Comparison of ENCODE assay signal across 8 cellular contexts in the genomic region with DNA sequence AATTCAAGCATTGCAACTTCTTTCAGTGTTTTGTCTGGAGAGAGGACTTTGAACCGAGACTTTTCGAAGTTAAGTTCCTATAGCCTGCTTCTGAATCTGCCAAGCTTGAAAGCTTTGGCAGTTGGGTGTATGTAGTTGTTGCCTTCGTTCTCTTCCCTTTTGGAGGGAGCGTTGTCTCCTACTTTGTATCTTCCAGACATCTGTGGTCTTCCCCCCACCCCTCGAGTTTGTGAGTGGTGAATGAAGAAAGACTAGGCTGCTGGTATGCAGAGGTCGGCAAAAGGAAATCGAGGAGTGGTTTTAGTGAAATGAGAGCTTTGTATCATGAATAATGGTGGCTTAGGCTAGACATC. TPM values are rescaled to one million over a fixed set of nuclear protein-coding genes. Genes with fewer than 3 reads are reported as not detected.
DNase-seq lines count a peak whose midpoint lies in the region; ATAC-seq lines count a peak whose summit lies in the region.

No MANE protein-coding gene starts in this region.

- H3K4me1 ChIP-seq in right cardiac atrium (ENCODE audit: control insufficient read depth, insufficient read depth, low read length), result peaks cover 3% of the 10 kb centered on the region

- peak overlapping the region; percentile 80 for H3K27ac Mint-ChIP-seq in activated T-helper 2 cell treated with anti-CD3 and anti-CD28 coated beads, Interferon-gamma antibody, Interleukin-2, Interleukin-4, amounts not matched to agents 10 μg/mL and 5 μg/mL and 100 μg/mL, durations not matched to agents 14 hours and 24 hours and 36 hours

- H3K27me3 ChIP-seq in right cardiac atrium (ENCODE audit: control insufficient read depth, insufficient read depth), result no peaks in the 10 kb centered on the region

- DNase-seq in DMS53 (lab: John Stamatoyannopoulos, UW), result peak; percentile 4
- DNase-seq in DMS53 treated with DMSO at 0.1 percent for 48 hours (lab: John Stamatoyannopoulos, UW; ENCODE audit: unreplicated experiment), result no peak
- DNase-seq in NAMALWA (ENCODE audit: low spot score), result peak; percentile 68
- DNase-seq in activated T-helper 2 cell treated with anti-CD3 and anti-CD28 coated beads, Interferon-gamma antibody, Interleukin-2, Interleukin-4, amounts not matched to agents 10 μg/mL and 5 μg/mL and 100 μg/mL, durations not matched to agents 14 hours and 24 hours and 36 hours (ENCODE audit: low spot score), result peak; percentile 10
- DNase-seq in right cardiac atrium, result no peak
- no peak for DNase-seq in sciatic nerve (ENCODE audit: low spot score)

- H3K4me3 Mint-ChIP-seq in activated T-helper 2 cell treated with anti-CD3 and anti-CD28 coated beads, Interferon-gamma antibody, Interleukin-2, Interleukin-4, amounts not matched to agents 10 μg/mL and 5 μg/mL and 100 μg/mL, durations not matched to agents 14 hours and 24 hours and 36 hours (ENCODE audit: low read depth), result peak overlapping the region; percentile 99

- peaks cover 11% of the 10 kb centered on the region for H3K27me3 Mint-ChIP-seq in activated T-helper 2 cell treated with anti-CD3 and anti-CD28 coated beads, Interferon-gamma antibody, Interleukin-2, Interleukin-4, amounts not matched to agents 10 μg/mL and 5 μg/mL and 100 μg/mL, durations not matched to agents 14 hours and 24 hours and 36 hours (ENCODE audit: low read depth)

- 0% methylated on average over 7 of the region's 7 CpGs for WGBS in right cardiac atrium

- H3K36me3 Mint-ChIP-seq in activated T-helper 2 cell treated with anti-CD3 and anti-CD28 coated beads, Interferon-gamma antibody, Interleukin-2, Interleukin-4, amounts not matched to agents 10 μg/mL and 5 μg/mL and 100 μg/mL, durations not matched to agents 14 hours and 24 hours and 36 hours (ENCODE audit: low read depth), result peaks cover 37% of the 10 kb centered on the region

- H3K9me3 ChIP-seq in right cardiac atrium (ENCODE audit: control insufficient read depth, low read length), result no peaks in the 10 kb centered on the region

- H3K4me1 Mint-ChIP-seq in activated T-helper 2 cell treated with anti-CD3 and anti-CD28 coated beads, Interferon-gamma antibody, Interleukin-2, Interleukin-4, amounts not matched to agents 10 μg/mL and 5 μg/mL and 100 μg/mL, durations not matched to agents 14 hours and 24 hours and 36 hours (ENCODE audit: low read depth), result peaks cover 42% of the 10 kb centered on the region

- no peak for ATAC-seq in right cardiac atrium
- peak; percentile 29 for ATAC-seq in sciatic nerve
- no peak for ATAC-seq in HG03097 (IDR thresholded peaks at IDR 0.05; ENCODE audit: low FRiP score, unreplicated experiment)
- ATAC-seq in HG02610 (IDR thresholded peaks at IDR 0.05; ENCODE audit: unreplicated experiment), result no peak

- intact Hi-C loops in activated T-helper 2 cell treated with anti-CD3 and anti-CD28 coated beads, Interferon-gamma antibody, Interleukin-2, Interleukin-4, amounts not matched to agents 10 μg/mL and 5 μg/mL and 100 μg/mL, durations not matched to agents 14 hours and 24 hours and 36 hours (cut with micrococcal nuclease), result loop anchor here (1.0 to 10.0 kb wide), 3 partner anchors 83 to 814 kb away; no protein-coding TSS in a partner anchor
- intact Hi-C loops in right cardiac atrium (cut with DNase I) (loop anchor here in 1 of 4 donors (10.0 kb wide), 2 partner anchors 316 to 616 kb away; no protein-coding TSS in a partner anchor), sciatic nerve (cut with DNase I) (no loop called here)

- H3K9me3 Mint-ChIP-seq in activated T-helper 2 cell treated with anti-CD3 and anti-CD28 coated beads, Interferon-gamma antibody, Interleukin-2, Interleukin-4, amounts not matched to agents 10 μg/mL and 5 μg/mL and 100 μg/mL, durations not matched to agents 14 hours and 24 hours and 36 hours, result no peaks in the 10 kb centered on the region

- peak overlapping the region; percentile 93 for H3K4me3 ChIP-seq in right cardiac atrium (ENCODE audit: low read length)

- H3K27ac ChIP-seq in right cardiac atrium (ENCODE audit: low read length), result peak overlapping the region; percentile 50

RNA-seq across cellular contexts. Expression of a gene that starts 1.3 kb away (rescaled TPM):
- 230 and 238 TPM in 2 replicates for total RNA-seq in activated T-helper 2 cell treated with anti-CD3 and anti-CD28 coated beads, Interferon-gamma antibody, Interleukin-2, Interleukin-4, amounts not matched to agents 10 μg/mL and 5 μg/mL and 100 μg/mL, durations not matched to agents 14 hours and 24 hours and 36 hours
- total RNA-seq in right cardiac atrium (100 to 1,000 TPM; 154 to 263 (median 180) TPM), sciatic nerve (457 TPM)
- 53.5 TPM for polyA plus RNA-seq in right cardiac atrium

Comparison
In these comparisons a context has a peak if more than half of its experiments do, and no peak if none do; other contexts are left out.
1. DNase-seq: peak in DMS53 (single experiment), NAMALWA (single experiment) and activated T-helper 2 cell treated with anti-CD3 and anti-CD28 coated beads, Interferon-gamma antibody, Interleukin-2, Interleukin-4, amounts not matched to agents 10 μg/mL and 5 μg/mL and 100 μg/mL, durations not matched to agents 14 hours and 24 hours and 36 hours (single experiment); none in DMS53 treated with DMSO at 0.1 percent for 48 hours (single experiment), right cardiac atrium (0 of 3) and sciatic nerve (single experiment).